8 cellular contexts compared by ENCODE assay signal in genomic region chr12:25958254-25959068, GRCh38. TPM values are rescaled to one million over a fixed set of nuclear protein-coding genes. Genes with fewer than 3 reads are reported as not detected.
DNase-seq lines count a peak whose midpoint lies in the region; ATAC-seq and TF ChIP-seq lines count a peak whose summit lies in the region.

Gene RASSF8, plus strand, starts transcription at chr12:25958682. Its CDS starts 96,662 bp downstream, at chr12:26055344.

- H3K9me3 ChIP-seq in neural cell (ENCODE audit: low read length) = no peaks in the 10 kb centered on the region

- ATAC-seq in GM18519 (IDR thresholded peaks at IDR 0.05; ENCODE audit: low FRiP score, unreplicated experiment) = peak; percentile 76
- peak; percentile 62 for ATAC-seq in HG02973 (IDR thresholded peaks at IDR 0.05; ENCODE audit: unreplicated experiment)

- POLR2A ChIA-PET in BJ (lab: Charles Lee) = no interaction called here

- peaks cover 83% of the 10 kb centered on the region for H3K27me3 Mint-ChIP-seq in activated naive CD8-positive, alpha-beta T cell treated with anti-CD3 and anti-CD28 coated beads for 36 hours

- no peaks in the 10 kb centered on the region for H3K9me2 ChIP-seq in neural cell (ENCODE audit: insufficient read depth, low read length)

- H3K4me3 Mint-ChIP-seq in activated naive CD8-positive, alpha-beta T cell treated with anti-CD3 and anti-CD28 coated beads for 36 hours = peak within 1 kb of the TSS; percentile 74

- H3F3A ChIP-seq in neural cell (ENCODE audit: insufficient read depth, low read length, poor library complexity, severe bottlenecking) = no peaks in the 10 kb centered on the region

- H3K27me3 ChIP-seq in BJ (ENCODE audit: control insufficient read depth, insufficient read depth, low read length) (no peaks in the 10 kb centered on the region), neural cell (ENCODE audit: insufficient read depth, low read depth, low read length) (no peaks in the 10 kb centered on the region)

- TF ChIP-seq CTCF in BJ (IDR thresholded peaks at IDR 0.05; ENCODE audit: insufficient read depth, low read depth, low read length) (no peak), neural cell (IDR thresholded peaks at IDR 0.05; ENCODE audit: poor library complexity, severe bottlenecking) (peak; percentile 34)

- H2AFZ ChIP-seq in neural cell (ENCODE audit: low read depth, low read length) = peak within 1 kb of the TSS; percentile 42

- CTCF ChIA-PET in BJ (lab: Yijun Ruan, JAX) = interaction anchor here (0.5 to 2.1 kb wide), 10 partner anchors 58 to 571 kb away, joined by 3 to 9 read pairs (median 4); no protein-coding TSS in a partner anchor

- H3K4me1 Mint-ChIP-seq in activated naive CD8-positive, alpha-beta T cell treated with anti-CD3 and anti-CD28 coated beads for 36 hours = peaks cover 9% of the 10 kb centered on the region

- H3K36me3 Mint-ChIP-seq in activated naive CD8-positive, alpha-beta T cell treated with anti-CD3 and anti-CD28 coated beads for 36 hours = no peaks in the 10 kb centered on the region

- DNase-seq in BJ (ENCODE audit: low read depth) (no peak), NCI-H345 (lab: John Stamatoyannopoulos, UW) (peak; percentile 35), globus pallidus (ENCODE audit: low spot score) (peak; percentile 79), SKM-1 treated with dmso at 0.1 percent for 144 hours (lab: John Stamatoyannopoulos, UW; ENCODE audit: unreplicated experiment) (no peak)
- DNase-seq in activated naive CD8-positive, alpha-beta T cell treated with anti-CD3 and anti-CD28 coated beads for 36 hours = peak; percentile 49

- TF ChIP-seq EP300 in neural cell (conservative IDR thresholded peaks at IDR 0.05; ENCODE audit: poor library complexity, severe bottlenecking) = no peak

- H3K27ac Mint-ChIP-seq in activated naive CD8-positive, alpha-beta T cell treated with anti-CD3 and anti-CD28 coated beads for 36 hours = no peak within 1 kb of the TSS

- H3K36me3 ChIP-seq in BJ (ENCODE audit: control insufficient read depth, insufficient read depth, low read length) = peaks cover 2% of the 10 kb centered on the region; the same call in 1 of the 2 replicates
- H3K36me3 ChIP-seq in neural cell (ENCODE audit: insufficient read depth, low read length) = no peaks in the 10 kb centered on the region

- H3K9ac ChIP-seq in neural cell (ENCODE audit: low read length) = peak within 1 kb of the TSS; percentile 70

- H3K4me3 ChIP-seq in BJ (ENCODE audit: low read depth, low read length) (peak within 1 kb of the TSS; percentile 67), neural cell (ENCODE audit: low read length) (peak within 1 kb of the TSS; percentile 79)

- peaks cover 18% of the 10 kb centered on the region for H3K79me2 ChIP-seq in neural cell (replicated peaks; ENCODE audit: insufficient read depth, low read length)

- peak within 1 kb of the TSS; percentile 63 for H3K4me2 ChIP-seq in neural cell (ENCODE audit: low read length)

- H4K20me1 ChIP-seq in neural cell (ENCODE audit: insufficient read depth) = no peaks in the 10 kb centered on the region

- TF ChIP-seq RAD21 in neural cell (conservative IDR thresholded peaks at IDR 0.05) = peak; percentile 33

- peak within 1 kb of the TSS; percentile 43 for H3K27ac ChIP-seq in neural cell (ENCODE audit: low read length)

- peaks cover 1% of the 10 kb centered on the region for H3K9me3 Mint-ChIP-seq in activated naive CD8-positive, alpha-beta T cell treated with anti-CD3 and anti-CD28 coated beads for 36 hours

TF ChIP-seq in neural cell, 6 proteins besides CTCF, POLR2A, EP300 and RAD21:
- peak; percentile 33 for TF ChIP-seq SMC3 (conservative IDR thresholded peaks at IDR 0.05; ENCODE audit: poor library complexity)
- TF ChIP-seq REST (IDR thresholded peaks at IDR 0.05; ENCODE audit: borderline replicate concordance) = no peak
- no peak for TF ChIP-seq EZH2 (IDR thresholded peaks at IDR 0.05; ENCODE audit: borderline replicate concordance, insufficient read depth, low read length, poor library complexity, severe bottlenecking)
- TF ChIP-seq POLR2AphosphoS5 (IDR thresholded peaks at IDR 0.05) = no peak
- peak; percentile 27 for TF ChIP-seq MXI1 (conservative IDR thresholded peaks at IDR 0.05; ENCODE audit: poor library complexity, severe bottlenecking)
- TF ChIP-seq TAF1 (IDR thresholded peaks at IDR 0.05; ENCODE audit: low read depth) = no peak

RNA-seq across cellular contexts. Expression of gene RASSF8, which starts in this region (rescaled TPM):
- polyA plus RNA-seq in BJ (2011; rRNA removed) (34.8 and 35.8 TPM in 2 replicates), neural cell (8.3 and 11.4 TPM in 2 replicates)
- polyA minus RNA-seq in BJ (2011; rRNA and poly(A)+ RNA removed) = 61.2 and 63.2 TPM in 2 replicates
- total RNA-seq in activated naive CD8-positive, alpha-beta T cell treated with anti-CD3 and anti-CD28 coated beads for 36 hours = under 1 TPM in 1 of 2 experiments, not detected in 1; 0.18 TPM
- 31.4 and 34.4 TPM in 2 replicates for polyA minus RNA-seq in neural cell

Comparison
In these comparisons a context has a peak if more than half of its experiments do, and no peak if none do; other contexts are left out.
1. Peak in DNase-seq in activated naive CD8-positive, alpha-beta T cell treated with anti-CD3 and anti-CD28 coated beads for 36 hours; RNA of the gene not detected or under 1 TPM.
2. DNase-seq: peak in NCI-H345 (single experiment) and globus pallidus (single experiment); none in BJ (single experiment) and SKM-1 treated with dmso at 0.1 percent for 144 hours (single experiment).